In genomic region chr12:68850390-68850789, GRCh38 we compare ENCODE assay signal across 14 cellular contexts. TPM values are rescaled to one million over a fixed set of nuclear protein-coding genes. Genes with fewer than 3 reads are reported as not detected.
DNase-seq lines count a peak whose midpoint lies in the region; ATAC-seq and TF ChIP-seq lines count a peak whose summit lies in the region.
"Had no signal": no experiment of that assay in that cellular context is flagged by ENCODE, and none has a peak within 500 bp of the region (broad histone marks: within the 10 kb centered on the region; RNA-seq: fewer than 3 reads in every experiment).

No MANE protein-coding gene starts in this region.

- H3K9me3 ChIP-seq in HEK293 (ENCODE audit: control insufficient read depth, insufficient read depth, low read depth, low read length): no peaks in the 10 kb centered on the region
- H3K9me3 ChIP-seq in osteoblast (ENCODE audit: low read depth, low read length): no peaks in the 10 kb centered on the region
- H3K9me3 ChIP-seq in right atrium auricular region: no peaks in the 10 kb centered on the region
- H3K9me3 ChIP-seq: BLaER1 had no signal

- H3K27ac ChIP-seq in HEK293 (ENCODE audit: extremely low read depth, low read depth, low read length) (no peak overlapping the region), osteoblast (ENCODE audit: low read depth, low read length) (no peak overlapping the region), right atrium auricular region (no peak overlapping the region)
- H3K27ac ChIP-seq: BLaER1 had no signal

- no peaks in the 10 kb centered on the region for H3K4me1 ChIP-seq in HEK293 (ENCODE audit: control insufficient read depth, insufficient read depth, low read length)
- no peaks in the 10 kb centered on the region for H3K4me1 ChIP-seq in osteoblast (ENCODE audit: insufficient read depth, low read length)
- no peaks in the 10 kb centered on the region for H3K4me1 ChIP-seq in right atrium auricular region
- H3K4me1 ChIP-seq: BLaER1 had no signal

- no peaks in the 10 kb centered on the region for H4K20me1 ChIP-seq in osteoblast (ENCODE audit: insufficient read depth, low read length)

- H3K4me2 ChIP-seq in osteoblast (ENCODE audit: insufficient read depth, low read length): no peak overlapping the region
- H3K4me2 ChIP-seq: BLaER1 had no signal

- H3K79me2 ChIP-seq in osteoblast (ENCODE audit: insufficient read depth, low read length): no peaks in the 10 kb centered on the region

- DNase-seq in KBM-7 (peak; percentile 20), left lobe of liver (ENCODE audit: low spot score) (no peak), osteoblast (ENCODE audit: insufficient read length, low spot score, missing footprints) (peak; percentile 61), NCI-H2171 (lab: John Stamatoyannopoulos, UW) (no peak), cerebellar cortex (ENCODE audit: low spot score) (no peak), right atrium auricular region (ENCODE audit: low spot score) (no peak)
- DNase-seq: 8988T; CD4-positive, alpha-beta memory T cell; DMS153; DMS79; GDM1; H9 had no signal

- H3K36me3 ChIP-seq in HEK293 (ENCODE audit: control insufficient read depth in 2 of 2, insufficient read depth in 1 of 2, low read length in 2 of 2) (no peaks in the 10 kb centered on the region; a peak in 1 of 3 replicates), osteoblast (ENCODE audit: insufficient read depth, low read length) (no peaks in the 10 kb centered on the region), right atrium auricular region (no peaks in the 10 kb centered on the region)

- H3K4me3 ChIP-seq in HEK293 (ENCODE audit: low read depth, low read length) (no peak overlapping the region), osteoblast (ENCODE audit: insufficient read depth, low read length) (no peak overlapping the region), right atrium auricular region (no peak overlapping the region)
- H3K4me3 ChIP-seq: BLaER1 had no signal

- POLR2A ChIA-PET in HEK293 (lab: Yijun Ruan, JAX): no interaction called here

- H3K27me3 ChIP-seq in osteoblast (ENCODE audit: insufficient read depth, low read length) (no peaks in the 10 kb centered on the region), right atrium auricular region (no peaks in the 10 kb centered on the region)
- H3K27me3 ChIP-seq: BLaER1 had no signal

- in situ Hi-C loops in KBM-7 (cut with MboI; ENCODE audit: low pct_unique_long_range_greater_than_20kb, low sequenced_read_pairs): no loop called here

- TF ChIP-seq CTCF in HEK293 (tag by site-specific recombination; IDR thresholded peaks at IDR 0.05) (no peak), osteoblast (IDR thresholded peaks at IDR 0.05; ENCODE audit: extremely low read depth, low read depth, low read length) (no peak), right atrium auricular region (IDR thresholded peaks at IDR 0.05) (no peak)

- H2AFZ ChIP-seq in osteoblast (ENCODE audit: low read length): no peak overlapping the region

- CTCF ChIA-PET in HEK293 (lab: Yijun Ruan, JAX): interaction anchor here (0.7 to 1.3 kb wide), 2 partner anchors 220 to 306 kb away, joined by 3 read pairs; no protein-coding TSS in a partner anchor

- ATAC-seq in left lobe of liver: peak; percentile 78

TF ChIP-seq in HEK293, 187 proteins besides CTCF, POLR2A, EP300 and RAD21:
- TF ChIP-seq ZNF664 (tag by site-specific recombination; IDR thresholded peaks at IDR 0.05) (peak; percentile 52; the same call in 1 of the 2 replicates), ZNF48 (tag by site-specific recombination; IDR thresholded peaks at IDR 0.05) (no peak), ZNF658 (tag by site-specific recombination; IDR thresholded peaks at IDR 0.05) (no peak)

RNA-seq across cellular contexts. Expression of gene MDM2, which starts 42.4 kb away (rescaled TPM):
- total RNA-seq in left lobe of liver (49.2 TPM), osteoblast (189 and 225 TPM in 2 replicates), right atrium auricular region (10 to 100 TPM; 36.0 to 36.6 TPM)

Comparison
In these comparisons a context has a peak if more than half of its experiments do, and no peak if none do; other contexts are left out.
1. DNase-seq: peak in KBM-7 (single experiment) and osteoblast (single experiment); none in left lobe of liver (single experiment), NCI-H2171 (single experiment), cerebellar cortex (single experiment) and right atrium auricular region (single experiment).